ENCODE assay signal across 8 cellular contexts in the genomic region with DNA sequence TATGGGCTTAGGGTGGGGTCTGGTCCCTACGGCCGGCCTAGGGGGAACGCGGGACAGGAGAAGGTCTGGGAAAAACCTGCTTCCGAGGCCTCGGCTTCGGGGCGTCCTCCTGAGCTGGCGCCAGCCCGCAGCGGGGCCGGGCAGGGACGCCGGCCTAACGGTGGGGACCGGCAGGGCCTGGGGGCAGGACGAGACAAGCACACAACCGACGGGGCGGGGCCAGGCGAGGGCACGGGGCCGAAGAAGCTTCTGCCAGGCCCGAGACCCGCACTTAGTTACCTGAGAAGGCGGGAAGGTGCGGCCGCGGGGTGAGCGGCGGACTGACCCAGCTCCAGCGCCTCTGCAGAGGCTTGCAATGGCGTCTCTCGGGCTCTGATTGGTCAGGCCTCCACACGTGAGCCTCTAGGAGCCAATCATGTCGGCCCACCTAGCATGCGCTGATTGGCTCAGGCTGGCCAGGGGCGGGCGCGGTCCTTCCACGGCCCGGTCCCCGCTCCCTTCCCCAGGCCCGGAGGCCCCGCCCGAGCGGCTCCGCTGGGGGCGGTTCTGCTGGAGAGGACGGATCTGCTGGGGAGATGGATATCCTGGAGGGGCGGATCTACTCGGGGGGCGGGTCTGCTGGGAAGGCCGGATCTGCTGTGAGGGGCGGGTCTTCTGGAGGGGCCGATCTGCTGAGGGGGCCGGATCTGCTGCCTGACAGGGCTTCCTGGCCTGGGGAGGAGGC. TPM values are rescaled to one million over a fixed set of nuclear protein-coding genes. Genes with fewer than 3 reads are reported as not detected.
A peak's percentile ranks its signal among the peaks of the same experiment; 100 is the strongest.
DNase-seq lines count a peak whose midpoint lies in the region; ATAC-seq and TF ChIP-seq lines count a peak whose summit lies in the region.

No MANE protein-coding gene starts in this region.

- H3K4me3 ChIP-seq in left ventricle myocardium inferior (peak overlapping the region; percentile 93), upper lobe of right lung (peak overlapping the region; percentile 98)

- peaks cover 25% of the 10 kb centered on the region for H3K36me3 ChIP-seq in left ventricle myocardium inferior
- H3K36me3 ChIP-seq in upper lobe of right lung = peaks cover 35% of the 10 kb centered on the region

- peak overlapping the region; percentile 93 for H3K27ac Mint-ChIP-seq in T-helper 17 cell

- H3K4me3 Mint-ChIP-seq in T-helper 17 cell = peak overlapping the region; percentile 89

- ATAC-seq in GM18499 (IDR thresholded peaks at IDR 0.05; ENCODE audit: insufficient read depth, unreplicated experiment) = peak; percentile 94
- ATAC-seq in HG02938 (IDR thresholded peaks at IDR 0.05; ENCODE audit: unreplicated experiment) = peak; percentile 94
- peak; percentile 94 for ATAC-seq in T-helper 17 cell
- ATAC-seq in upper lobe of right lung = peak; percentile 97

- intact Hi-C loops in left ventricle myocardium inferior (cut with micrococcal nuclease) = no loop called here
- intact Hi-C loops in posterior vena cava (cut with DNase I) = no loop called here
- intact Hi-C loops in upper lobe of right lung (cut with DNase I) = no loop called here

- H3K4me1 ChIP-seq in left ventricle myocardium inferior (peaks cover 80% of the 10 kb centered on the region), upper lobe of right lung (peaks cover 55% of the 10 kb centered on the region)

- peaks cover 43% of the 10 kb centered on the region for H3K4me1 Mint-ChIP-seq in T-helper 17 cell

- peaks cover 7% of the 10 kb centered on the region for H3K36me3 Mint-ChIP-seq in T-helper 17 cell (ENCODE audit: low read depth)

- DNase-seq in NCI-H1694 treated with DMSO at 0.1 percent for 48 hours (lab: John Stamatoyannopoulos, UW) (peak; percentile 91), T-helper 17 cell (peak; percentile 97 to 99 (median 98)), left ventricle myocardium inferior (peak; percentile 99), posterior vena cava (ENCODE audit: low spot score) (peak; percentile 100), upper lobe of right lung (peak; percentile 100)

- no peaks in the 10 kb centered on the region for H3K9me3 ChIP-seq in T-helper 17 cell (ENCODE audit: control insufficient read depth, low read length, poor library complexity, severe bottlenecking)
- H3K9me3 ChIP-seq in left ventricle myocardium inferior (replicated peaks) = no peaks in the 10 kb centered on the region
- no peaks in the 10 kb centered on the region for H3K9me3 ChIP-seq in upper lobe of right lung

- TF ChIP-seq CTCF in left ventricle myocardium inferior (IDR thresholded peaks at IDR 0.05; ENCODE audit: borderline replicate concordance) (no peak), upper lobe of right lung (IDR thresholded peaks at IDR 0.05) (no peak)

- peaks cover 25% of the 10 kb centered on the region for H3K27me3 ChIP-seq in left ventricle myocardium inferior (ENCODE audit: low read depth)
- peaks cover 21% of the 10 kb centered on the region for H3K27me3 ChIP-seq in upper lobe of right lung

- peaks cover 14% of the 10 kb centered on the region for H3K27me3 Mint-ChIP-seq in T-helper 17 cell

- H3K27ac ChIP-seq in angular gyrus (ENCODE audit: low read depth, low read length) (peak overlapping the region; percentile 98), left ventricle myocardium inferior (replicated peaks) (peak overlapping the region; percentile 95), upper lobe of right lung (peak overlapping the region; percentile 95)

RNA-seq across cellular contexts. Expression of gene CPLX1, which starts 44.3 kb away (rescaled TPM):
- total RNA-seq in T-helper 17 cell = 1 to 10 TPM; 3.1 to 3.7 TPM
- 4.8 TPM for total RNA-seq in left ventricle myocardium inferior
- 1 to 10 TPM; 2.5 to 5.1 TPM for total RNA-seq in posterior vena cava
- 5.2 TPM for total RNA-seq in upper lobe of right lung

Comparison
In these comparisons a context has a peak if more than half of its experiments do, and no peak if none do; other contexts are left out.
1. Peak in every context shown above with its lines: DNase-seq, ATAC-seq, H3K4me3 ChIP-seq and H3K27ac ChIP-seq.